In the genomic region with DNA sequence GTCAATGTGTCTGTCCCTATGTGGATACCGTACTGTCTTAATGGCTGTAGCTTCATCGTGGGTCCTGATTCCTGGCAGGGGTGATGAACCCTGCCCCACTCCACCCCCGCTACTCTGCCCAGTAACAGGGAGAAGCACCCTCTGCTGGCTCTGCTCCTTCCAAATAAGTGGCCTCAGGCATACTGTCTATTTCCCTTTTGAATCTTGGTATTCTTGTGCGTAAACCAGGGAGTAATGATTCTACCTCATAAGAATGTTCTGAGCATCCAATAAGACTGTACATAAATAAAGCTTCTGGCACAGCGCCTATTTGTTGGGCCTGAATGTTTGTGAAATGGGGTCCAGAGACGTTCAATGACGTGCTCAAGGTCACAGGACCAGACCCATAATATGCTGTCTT, we compare ENCODE assay signal across 12 cellular contexts. TPM values are rescaled to one million over a fixed set of nuclear protein-coding genes. Genes with fewer than 3 reads are reported as not detected.
A peak's percentile ranks its signal among the peaks of the same experiment; 100 is the strongest.
DNase-seq lines count a peak whose midpoint lies in the region; ATAC-seq and TF ChIP-seq lines count a peak whose summit lies in the region.
"Had no signal": no experiment of that assay in that cellular context is flagged by ENCODE, and none has a peak within 500 bp of the region (broad histone marks: within the 10 kb centered on the region; RNA-seq: fewer than 3 reads in every experiment).

No MANE protein-coding gene starts in this region.

- H3K4me1 ChIP-seq in heart right ventricle = peaks cover 0 to 30% (median 7%) of the 10 kb centered on the region in 9 donors

- H3K4me3 ChIP-seq in heart right ventricle = no peak overlapping the region
- H3K4me3 ChIP-seq in retinal pigment epithelial cell (ENCODE audit: low read length) = no peak overlapping the region
- H3K4me3 ChIP-seq: Peyer's patch had no signal

- no peaks in the 10 kb centered on the region for H3K27me3 ChIP-seq in heart right ventricle
- H3K27me3 ChIP-seq: Peyer's patch had no signal

- H3K27ac ChIP-seq in heart right ventricle = peak overlapping the region in 6 of 10 donors; percentile 5 to 62 (median 39)

- peaks cover 0 to 20% (median 0%) of the 10 kb centered on the region in 11 donors for H3K9me3 ChIP-seq in heart right ventricle
- H3K9me3 ChIP-seq: Peyer's patch had no signal

- no peaks in the 10 kb centered on the region for H3K36me3 ChIP-seq in heart right ventricle
- H3K36me3 ChIP-seq: Peyer's patch had no signal

- ATAC-seq in heart right ventricle = peak in 6 of 8 donors; percentile 21 to 62 (median 48)
- ATAC-seq in HG02970 (IDR thresholded peaks at IDR 0.05; ENCODE audit: low FRiP score, unreplicated experiment) = no peak
- ATAC-seq: activated CD8-positive, alpha-beta T cell treated with anti-CD3 and anti-CD28 coated beads, Interleukin-2, amount 10 ng/mL, durations not matched to agents 7 days and 5 days had no signal

- DNase-seq in EL (peak; percentile 95), astrocyte of the hippocampus (ENCODE audit: low read depth, low spot score) (peak; percentile 73), heart right ventricle (no peak), retinal pigment epithelial cell (ENCODE audit: low read depth) (no peak), SW480 (ENCODE audit: low spot score) (no peak), OCI-M1 (lab: John Stamatoyannopoulos, UW) (no peak)
- DNase-seq in stimulated activated CD4-positive, alpha-beta T cell treated with anti-CD3 and anti-CD28 coated beads, Interleukin-1b, Interleukin-23, amount 100 ng/mL, for 48 hours = no peak
- DNase-seq: activated CD8-positive, alpha-beta T cell treated with anti-CD3 and anti-CD28 coated beads, Interleukin-2, amount 10 ng/mL, durations not matched to agents 7 days and 5 days; GOT3; NCI-H1930 had no signal

- 58 to 70% methylated on average over 7 of the region's 7 CpGs for WGBS in heart right ventricle, 2 donors

- TF ChIP-seq CTCF in heart right ventricle (IDR thresholded peaks at IDR 0.05) (no peak), retinal pigment epithelial cell (conservative IDR thresholded peaks at IDR 0.05; ENCODE audit: low read depth, low read length) (peak; percentile 5)

- intact Hi-C loops in heart right ventricle (cut with DNase I) = no loop called here

RNA-seq across cellular contexts. Expression of a gene that starts 35.2 kb away (rescaled TPM):
- 10 to 100 TPM in 1 of 10 donors, 1 to 10 TPM in 9; 6.0 to 12.1 (median 7.1) TPM for total RNA-seq in heart right ventricle
- 10 to 100 TPM in 1 of 2 donors, 1 to 10 TPM in 1; 4.6 to 12.0 TPM for polyA plus RNA-seq in heart right ventricle

Comparison
In these comparisons a context has a peak if more than half of its experiments do, and no peak if none do; other contexts are left out.
1. DNase-seq: peak in EL (single experiment) and astrocyte of the hippocampus (single experiment); none in heart right ventricle (0 of 2), retinal pigment epithelial cell (single experiment), SW480 (single experiment), stimulated activated CD4-positive, alpha-beta T cell treated with anti-CD3 and anti-CD28 coated beads, Interleukin-1b, Interleukin-23, amount 100 ng/mL, for 48 hours (single experiment) and OCI-M1 (single experiment).